ENCODE assay signal across 8 cellular contexts in genomic region chr16:28193530-28194423, GRCh38. TPM values are rescaled to one million over a fixed set of nuclear protein-coding genes. Genes with fewer than 3 reads are reported as not detected.
DNase-seq lines count a peak whose midpoint lies in the region; ATAC-seq and TF ChIP-seq lines count a peak whose summit lies in the region.

No MANE protein-coding gene starts in this region.

- no peaks in the 10 kb centered on the region for H3K27me3 Mint-ChIP-seq in dendritic cell treated with granulocyte-macrophage colony-stimulating factor and Interleukin-4, amounts not matched to agents 40 ng/mL and 50 ng/mL, for 4 days

- intact Hi-C loops in dendritic cell treated with granulocyte-macrophage colony-stimulating factor and Interleukin-4, amounts not matched to agents 40 ng/mL and 50 ng/mL, for 4 days (cut with micrococcal nuclease): no loop called here

- peak; percentile 97 for DNase-seq in GM04503 (ENCODE audit: low read depth)
- peak; percentile 71 to 96 for DNase-seq in SJSA1 (ENCODE audit: low read depth in 1 of 2, low spot score in 2 of 2)
- DNase-seq in retinal pigment epithelial cell (ENCODE audit: low read depth): peak; percentile 96
- DNase-seq in NCI-H146 treated with DMSO at 0.1 percent for 48 hours (lab: John Stamatoyannopoulos, UW; ENCODE audit: unreplicated experiment): no peak
- no peak for DNase-seq in SIG-M5 treated with dmso at 0.1 percent for 504 hours (lab: John Stamatoyannopoulos, UW; ENCODE audit: unreplicated experiment)

- H3K36me3 ChIP-seq in HEK293 (ENCODE audit: control insufficient read depth in 2 of 2, insufficient read depth in 1 of 2, low read length in 2 of 2): peaks cover 0 to 28% of the 10 kb centered on the region in 2 experiments; a peak in 2 of 3 replicates
- peaks cover 49% of the 10 kb centered on the region for H3K36me3 ChIP-seq in SJSA1

- H3K4me1 Mint-ChIP-seq in dendritic cell treated with granulocyte-macrophage colony-stimulating factor and Interleukin-4, amounts not matched to agents 40 ng/mL and 50 ng/mL, for 4 days (ENCODE audit: low read depth): peaks cover 74% of the 10 kb centered on the region

- no peaks in the 10 kb centered on the region for H3K9me3 Mint-ChIP-seq in dendritic cell treated with granulocyte-macrophage colony-stimulating factor and Interleukin-4, amounts not matched to agents 40 ng/mL and 50 ng/mL, for 4 days

- ATAC-seq in GM18519 (IDR thresholded peaks at IDR 0.05; ENCODE audit: low FRiP score, unreplicated experiment): no peak

- H3K4me3 Mint-ChIP-seq in dendritic cell treated with granulocyte-macrophage colony-stimulating factor and Interleukin-4, amounts not matched to agents 40 ng/mL and 50 ng/mL, for 4 days: no peak overlapping the region

- H3K27ac ChIP-seq in HEK293 (ENCODE audit: extremely low read depth, low read depth, low read length): no peak overlapping the region
- peak overlapping the region; percentile 94 for H3K27ac ChIP-seq in SJSA1

- peaks cover 37% of the 10 kb centered on the region for H3K36me3 Mint-ChIP-seq in dendritic cell treated with granulocyte-macrophage colony-stimulating factor and Interleukin-4, amounts not matched to agents 40 ng/mL and 50 ng/mL, for 4 days (ENCODE audit: low read depth)

- CTCF ChIA-PET in HEK293 (lab: Yijun Ruan, JAX): interaction anchor here (0.6 kb wide), 1 partner anchor 67 kb away, joined by 3 read pairs; no protein-coding TSS in a partner anchor

- H3K4me3 ChIP-seq in HEK293 (ENCODE audit: low read depth, low read length) (no peak overlapping the region), SJSA1 (no peak overlapping the region), retinal pigment epithelial cell (ENCODE audit: low read length) (no peak overlapping the region)

- TF ChIP-seq CTCF in HEK293 (tag by site-specific recombination; IDR thresholded peaks at IDR 0.05): no peak
- no peak for TF ChIP-seq CTCF in retinal pigment epithelial cell (conservative IDR thresholded peaks at IDR 0.05; ENCODE audit: low read depth, low read length)

- H3K27ac Mint-ChIP-seq in dendritic cell treated with granulocyte-macrophage colony-stimulating factor and Interleukin-4, amounts not matched to agents 40 ng/mL and 50 ng/mL, for 4 days: peak overlapping the region; percentile 68

- H3K27me3 ChIP-seq in SJSA1 (replicated peaks): no peaks in the 10 kb centered on the region

- H3K4me1 ChIP-seq in HEK293 (ENCODE audit: control insufficient read depth, insufficient read depth, low read length) (peaks cover 8% of the 10 kb centered on the region), SJSA1 (replicated peaks) (peaks cover 77% of the 10 kb centered on the region)

- H3K9me3 ChIP-seq in HEK293 (ENCODE audit: control insufficient read depth, insufficient read depth, low read depth, low read length): no peaks in the 10 kb centered on the region
- no peaks in the 10 kb centered on the region; the same call in 1 of the 2 replicates for H3K9me3 ChIP-seq in SJSA1 (replicated peaks)

- POLR2A ChIA-PET in HEK293 (lab: Yijun Ruan, JAX): interaction anchor here (0.6 to 1.7 kb wide), 3 partner anchors 10 to 17 kb away, joined by 4 to 6 read pairs (median 4); no protein-coding TSS in a partner anchor

TF ChIP-seq in HEK293, 187 proteins besides CTCF, POLR2A, EP300 and RAD21 (continues in another document):
- TF ChIP-seq ZXDB (tag by site-specific recombination; IDR thresholded peaks at IDR 0.05) (peak; percentile 78), ZNF184 (tag by site-specific recombination; IDR thresholded peaks at IDR 0.05) (0 out of 2 replicates have a peak, but pooled peaks have one; percentile 42), ZNF785 (tag by site-specific recombination; IDR thresholded peaks at IDR 0.05) (no peak), EGR2 (tag by site-specific recombination; IDR thresholded peaks at IDR 0.05; ENCODE audit: low read depth) (peak; percentile 49; the same call in 1 of the 2 replicates), ZBTB48 (tag by site-specific recombination; IDR thresholded peaks at IDR 0.05) (no peak), SP7 (tag by site-specific recombination; IDR thresholded peaks at IDR 0.05) (peak; percentile 57; the same call in 1 of the 2 replicates), ZNF24 (tag by site-specific recombination; IDR thresholded peaks at IDR 0.05) (0 out of 2 replicates have a peak, but pooled peaks have one; percentile 20), ATF2 (tag by site-specific recombination; IDR thresholded peaks at IDR 0.05; ENCODE audit: low read depth) (no peak), ZNF560 (tag by site-specific recombination; IDR thresholded peaks at IDR 0.05; ENCODE audit: borderline replicate concordance) (no peak), ZNF621 (tag by site-specific recombination; IDR thresholded peaks at IDR 0.05) (no peak), ZFHX2 (tag by site-specific recombination; conservative IDR thresholded peaks at IDR 0.05) (peak; percentile 43), ZNF843 (tag by site-specific recombination; IDR thresholded peaks at IDR 0.05) (peak; percentile 24; the same call in 1 of the 2 replicates), BCL11A (tag by site-specific recombination; IDR thresholded peaks at IDR 0.05; ENCODE audit: low read depth) (no peak), ZNF404 (tag by site-specific recombination; IDR thresholded peaks at IDR 0.05) (no peak), ZNF449 (tag by site-specific recombination; IDR thresholded peaks at IDR 0.05) (no peak), SCRT1 (tag by site-specific recombination; IDR thresholded peaks at IDR 0.05; ENCODE audit: borderline replicate concordance) (peak; percentile 80; the same call in 1 of the 2 replicates), ZFP41 (tag by site-specific recombination; IDR thresholded peaks at IDR 0.05; ENCODE audit: borderline replicate concordance) (no peak), ZBTB20 (tag by site-specific recombination; IDR thresholded peaks at IDR 0.05) (no peak), ZNF610 (tag by site-specific recombination; IDR thresholded peaks at IDR 0.05; ENCODE audit: borderline replicate concordance) (no peak), ZSCAN18 (tag by site-specific recombination; IDR thresholded peaks at IDR 0.05) (no peak), KLF1 (tag by site-specific recombination; IDR thresholded peaks at IDR 0.05) (peak; percentile 51; the same call in 1 of the 2 replicates)

RNA-seq across cellular contexts. Expression of gene XPO6, which starts 18.0 kb away (rescaled TPM):
- total RNA-seq in SJSA1 (2014; rRNA removed; shearing (Covaris generic)): 164 and 347 TPM in 2 replicates

Comparison
In these comparisons a context has a peak if more than half of its experiments do, and no peak if none do; other contexts are left out.
1. DNase-seq: peak in GM04503 (single experiment), SJSA1 (2 of 2) and retinal pigment epithelial cell (single experiment); none in NCI-H146 treated with DMSO at 0.1 percent for 48 hours (single experiment) and SIG-M5 treated with dmso at 0.1 percent for 504 hours (single experiment).